ENCODE assay signal across 8 cellular contexts in genomic region chr11:17208257-17208999, GRCh38. TPM values are rescaled to one million over a fixed set of nuclear protein-coding genes. Genes with fewer than 3 reads are reported as not detected.
A peak's percentile ranks its signal among the peaks of the same experiment; 100 is the strongest.
DNase-seq lines count a peak whose midpoint lies in the region; ATAC-seq, FAIRE-seq and TF ChIP-seq lines count a peak whose summit lies in the region.

No MANE protein-coding gene starts in this region.

- RAD21 ChIA-PET in GM12878 (lab: Charles Lee; ENCODE audit: unreplicated experiment) = interaction anchor here (1.1 to 1.3 kb wide), 5 partner anchors 10 to 252 kb away, joined by 3 to 9 read pairs (median 4); partner anchors contain the start of genes NUCB2 and RPS13

- H3K4me1 ChIP-seq in GM12878 (ENCODE audit: control insufficient read depth, insufficient read depth, low read length) (peaks cover 3% of the 10 kb centered on the region), rectal smooth muscle tissue (ENCODE audit: control insufficient read depth, insufficient read depth, low read length) (peaks cover 9% of the 10 kb centered on the region)

- intact Hi-C loops in GM12878 (cut with micrococcal nuclease; ENCODE audit: unreplicated experiment) = loop anchor here (2.0 to 10.0 kb wide), 2 partner anchors 132 to 264 kb away; partner anchors contain the start of gene RPS13

- in situ Hi-C loops in GM12878 (cut with MboI) = no loop called here

- H3K4me2 ChIP-seq in GM12878 (ENCODE audit: control insufficient read depth, insufficient read depth) = peak overlapping the region; percentile 78

- 7% methylated on average over 25 of the region's 26 CpGs for WGBS in GM12878 (ENCODE audit: insufficient coverage, insufficient replicate concordance, low lambda C conversion rate, missing lambda C conversion rate)

- DNase-seq in GM12864 (ENCODE audit: low read depth) (peak; percentile 33), H7 (no peak), LNCaP clone FGC (ENCODE audit: low read depth) (peak; percentile 86), RWPE1 (ENCODE audit: low spot score) (peak; percentile 89), GM12878 (ENCODE audit: low read depth, low spot score) (no peak), iPS DF 19.7 (ENCODE audit: low read depth, low spot score) (peak; percentile 63), HPDE6-E6E7 (ENCODE audit: extremely low spot score) (no peak)

- no peak for TF ChIP-seq RAD21 in GM12878 (IDR thresholded peaks at IDR 0.05; ENCODE audit: insufficient read depth, low read depth, low read length)

- TSS peak; percentile 81 for BruUV-seq in GM12878 (replicated peaks; lab: Mats Ljungman, UMichigan)

- H3K4me3 ChIP-seq in GM12864 (ENCODE audit: low read depth, low read length) (peak overlapping the region; percentile 91), H7 (ENCODE audit: insufficient read depth, low read depth, low read length) (peak overlapping the region; percentile 99), LNCaP clone FGC (ENCODE audit: low read depth, low read length) (peak overlapping the region; percentile 77), GM12878 (peak overlapping the region; percentile 95), rectal smooth muscle tissue (ENCODE audit: low read length) (peak overlapping the region; percentile 90)

- TF ChIP-seq EP300 in GM12878 (IDR thresholded peaks at IDR 0.05; ENCODE audit: borderline replicate concordance in 1 of 2, control insufficient read depth in 1 of 2, low read depth in 2 of 2, low read length in 2 of 2) = no peak

- H3K27me3 ChIP-seq in H7 (ENCODE audit: control insufficient read depth, insufficient read depth, low read length) (no peaks in the 10 kb centered on the region), GM12878 (replicated peaks in 1 of 2; ENCODE audit: control insufficient read depth in 2 of 2, insufficient read depth in 2 of 2, low read length in 1 of 2) (no peaks in the 10 kb centered on the region), rectal smooth muscle tissue (ENCODE audit: control insufficient read depth, insufficient read depth, low read length) (no peaks in the 10 kb centered on the region)

- peaks cover 14% of the 10 kb centered on the region for H3K79me2 ChIP-seq in GM12878 (ENCODE audit: control insufficient read depth, insufficient read depth, low read length)

- ATAC-seq in GM12878 = peak; percentile 77

- H3K36me3 ChIP-seq in H7 (replicated peaks; ENCODE audit: control insufficient read depth, insufficient read depth, low read length) (no peaks in the 10 kb centered on the region), GM12878 (ENCODE audit: control insufficient read depth in 2 of 2, insufficient read depth in 2 of 2, low read length in 1 of 2) (no peaks in the 10 kb centered on the region), rectal smooth muscle tissue (ENCODE audit: control insufficient read depth, insufficient read depth, low read length) (no peaks in the 10 kb centered on the region)

- H3K9me3 ChIP-seq in GM12878 (replicated peaks; ENCODE audit: control insufficient read depth, insufficient read depth, low read length) = no peaks in the 10 kb centered on the region

- TF ChIP-seq POLR2A in GM12878 (IDR thresholded peaks at IDR 0.05; ENCODE audit: low read depth, low read length) = no peak

- peak overlapping the region; percentile 91 for H2AFZ ChIP-seq in GM12878 (ENCODE audit: control insufficient read depth, low read depth, low read length)

- peak; percentile 96 for FAIRE-seq in GM12878 (lab: Jason Lieb, UNC)

- TF ChIP-seq CTCF in GM12864 (IDR thresholded peaks at IDR 0.05; ENCODE audit: low read depth, low read length, missing control alignments) = no peak
- TF ChIP-seq CTCF in LNCaP clone FGC (IDR thresholded peaks at IDR 0.05; ENCODE audit: control insufficient read depth, extremely low read depth, insufficient read depth) = no peak
- no peak for TF ChIP-seq CTCF in RWPE1 (conservative IDR thresholded peaks at IDR 0.05; ENCODE audit: low read depth)
- TF ChIP-seq CTCF in GM12878 (IDR thresholded peaks at IDR 0.05 in 2 of 3, conservative IDR thresholded peaks at IDR 0.05 in 1 of 3; ENCODE audit: control insufficient read depth in 2 of 3, extremely low read depth in 1 of 3, insufficient read depth in 1 of 3, low read depth in 3 of 3, low read length in 3 of 3) = no peak

- POLR2A ChIA-PET in RWPE1 (lab: Yijun Ruan, JAX; ENCODE audit: low non-redundant PET) = interaction anchor here (0.6 to 1.1 kb wide), 3 partner anchors 131 to 287 kb away, joined by 3 to 5 read pairs (median 4); partner anchors contain the start of gene RPS13
- POLR2A ChIA-PET in GM12878 (lab: Charles Lee) = interaction anchor here (0.5 to 1.5 kb wide), 7 partner anchors 11 to 130 kb away, joined by 3 to 14 read pairs (median 3); partner anchors contain the start of genes NUCB2 and RPS13

- peak overlapping the region; percentile 93 for H3K9ac ChIP-seq in GM12878 (ENCODE audit: control insufficient read depth, insufficient read depth, low read length)
- peak overlapping the region; percentile 74 for H3K9ac ChIP-seq in rectal smooth muscle tissue (ENCODE audit: low read length)

- no peaks in the 10 kb centered on the region for H4K20me1 ChIP-seq in GM12878 (ENCODE audit: control insufficient read depth, insufficient read depth)

- SMC1A ChIA-PET in GM12878 (lab: Charles Lee; ENCODE audit: uncharacterized antibody, unreplicated experiment) = interaction anchor here (0.8 to 2.1 kb wide), 7 partner anchors 9 to 262 kb away, joined by 3 to 8 read pairs (median 4); no protein-coding TSS in a partner anchor

- CTCF ChIA-PET in RWPE1 (lab: Yijun Ruan, JAX) (no interaction called here), GM12878 (lab: Yijun Ruan, JAX) (interaction anchor here (1.2 to 1.6 kb wide), 2 partner anchors 12 to 388 kb away, joined by 3 to 4 read pairs; no protein-coding TSS in a partner anchor)

- peak overlapping the region; percentile 91 for H3K27ac ChIP-seq in RWPE1
- H3K27ac ChIP-seq in GM12878 (ENCODE audit: control insufficient read depth, insufficient read depth) = peak overlapping the region; percentile 87
- H3K27ac ChIP-seq in rectal smooth muscle tissue (ENCODE audit: low read depth, low read length) = peak overlapping the region; percentile 91

TF ChIP-seq in GM12878, 131 proteins besides CTCF, POLR2A, EP300 and RAD21 (continues in another document):
- TF ChIP-seq ESRRA (IDR thresholded peaks at IDR 0.05; ENCODE audit: low read length) (no peak), E4F1 (IDR thresholded peaks at IDR 0.05; ENCODE audit: borderline replicate concordance, partially characterized antibody) (no peak), MEF2B (IDR thresholded peaks at IDR 0.05; ENCODE audit: partially characterized antibody, poor library complexity, severe bottlenecking) (no peak), BHLHE40 (IDR thresholded peaks at IDR 0.05; ENCODE audit: borderline replicate concordance in 1 of 2, low read depth in 2 of 2, low read length in 1 of 2) (peak in 1 of 2 experiments; percentile 2; a peak in 1 of 4 replicates), ATF3 (IDR thresholded peaks at IDR 0.05; ENCODE audit: borderline replicate concordance, extremely low read depth, low read depth, low read length) (peak; percentile 49; the same call in 1 of the 2 replicates), MTA2 (IDR thresholded peaks at IDR 0.05; ENCODE audit: low read depth) (0 out of 2 replicates have a peak, but pooled peaks have one; percentile 20), GATAD2B (conservative IDR thresholded peaks at IDR 0.05; ENCODE audit: low read depth) (0 out of 2 replicates have a peak, but pooled peaks have one; percentile 0), TCF3 (IDR thresholded peaks at IDR 0.05; ENCODE audit: borderline replicate concordance, insufficient read depth, low read depth, low read length) (no peak), FOXK2 (IDR thresholded peaks at IDR 0.05) (no peak; the same call in 1 of the 2 replicates), RFX5 (IDR thresholded peaks at IDR 0.05; ENCODE audit: low read depth, low read length) (0 out of 2 replicates have a peak, but pooled peaks have one; percentile 2)

RNA-seq across cellular contexts. Expression of gene PIK3C2A, which starts 0.6 kb away (rescaled TPM):
- 29.0 and 65.8 TPM in 2 replicates for total RNA-seq in H7 (2014; rRNA removed; shearing (Covaris generic))
- total RNA-seq in GM12878 (2013; cell fraction: nucleolus; rRNA removed) = 143 and 149 TPM in 2 replicates
- total RNA-seq in GM12878 (2014; rRNA removed) = 9.6 and 15.5 TPM in 2 replicates
- total RNA-seq in GM12878 (2014; rRNA removed; fragmentation: Illumina TruSeq; extraction: Trizol) = 15.2 and 19.0 TPM in 2 replicates
- 13.1 and 14.4 TPM in 2 replicates for total RNA-seq in GM12878 (2021)
- polyA plus RNA-seq in GM12878 (2011; ENCODE audit: low read depth) = 5.3 TPM
- polyA plus RNA-seq in GM12878 (2011; rRNA removed) = 20.6 and 33.6 TPM in 2 replicates
- polyA plus RNA-seq in GM12878 (2011; cell fraction: cytosol; rRNA removed) = 5.4 and 7.4 TPM in 2 replicates
- polyA plus RNA-seq in GM12878 (2011; cell fraction: nucleus; rRNA removed) = 14.8 and 16.4 TPM in 2 replicates
- 10.0 and 11.3 TPM in 2 replicates for polyA plus RNA-seq in GM12878 (2012)
- 10.9 and 16.0 TPM in 2 replicates for polyA plus RNA-seq in GM12878 (2014; fragmentation: Illumina TruSeq; extraction: Trizol)
- polyA plus RNA-seq in GM12878 (2014; fragmentation: Nextera tagmentation; extraction: Ambion mirVana) = 1 to 10 TPM; 1.6 to 2.5 TPM
- polyA plus RNA-seq in GM12878 (2014; rRNA removed) = 4.8 and 6.9 TPM in 2 replicates
- 1 to 10 TPM; 7.3 to 8.6 TPM for polyA plus RNA-seq in GM12878 (2016; fragmentation: Nextera tagmentation; extraction: Ambion mirVana)
- 18.5 and 23.2 TPM in 2 replicates for polyA minus RNA-seq in GM12878 (2011; rRNA and poly(A)+ RNA removed)
- 7.4 and 8.7 TPM in 2 replicates for polyA minus RNA-seq in GM12878 (2011; cell fraction: cytosol; rRNA and poly(A)+ RNA removed)
- 14.1 and 19.9 TPM in 2 replicates for polyA minus RNA-seq in GM12878 (2011; cell fraction: nucleus; rRNA and poly(A)+ RNA removed)

Comparison
In these comparisons a context has a peak if more than half of its experiments do, and no peak if none do; other contexts are left out.
1. DNase-seq: peak in GM12864 (single experiment), LNCaP clone FGC (single experiment), RWPE1 (single experiment) and iPS DF 19.7 (single experiment); none in H7 (single experiment), GM12878 (single experiment) and HPDE6-E6E7 (single experiment).
2. Peak in every context shown above with its lines, with median percentiles within 50 percentile points of each other: H3K4me3 ChIP-seq and H3K27ac ChIP-seq.